In the genomic region with DNA sequence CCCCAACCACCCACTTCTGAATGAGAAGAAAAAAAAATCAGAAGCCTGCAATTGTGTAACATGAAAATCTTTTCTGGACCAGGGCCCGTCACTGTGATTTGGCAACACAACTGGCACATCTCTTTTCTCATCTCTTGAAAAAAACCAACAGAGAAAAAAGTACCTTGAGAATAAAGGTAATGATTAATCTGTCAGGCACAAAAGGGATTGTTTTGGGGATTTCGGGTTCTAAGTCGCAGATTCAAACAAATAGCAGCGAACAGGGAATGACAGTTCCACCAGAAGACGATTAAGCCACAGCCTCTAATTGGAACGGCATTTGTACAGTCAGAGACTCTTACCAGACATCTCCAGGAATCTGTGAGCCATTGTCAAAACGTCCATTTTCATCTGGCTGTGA, we compare ENCODE assay signal across 22 cellular contexts. TPM values are rescaled to one million over a fixed set of nuclear protein-coding genes. Genes with fewer than 3 reads are reported as not detected.
DNase-seq lines count a peak whose midpoint lies in the region; ATAC-seq and TF ChIP-seq lines count a peak whose summit lies in the region.
"Had no signal": no experiment of that assay in that cellular context is flagged by ENCODE, and none has a peak within 500 bp of the region (broad histone marks: within the 10 kb centered on the region; RNA-seq: fewer than 3 reads in every experiment).

A gene with protein sequence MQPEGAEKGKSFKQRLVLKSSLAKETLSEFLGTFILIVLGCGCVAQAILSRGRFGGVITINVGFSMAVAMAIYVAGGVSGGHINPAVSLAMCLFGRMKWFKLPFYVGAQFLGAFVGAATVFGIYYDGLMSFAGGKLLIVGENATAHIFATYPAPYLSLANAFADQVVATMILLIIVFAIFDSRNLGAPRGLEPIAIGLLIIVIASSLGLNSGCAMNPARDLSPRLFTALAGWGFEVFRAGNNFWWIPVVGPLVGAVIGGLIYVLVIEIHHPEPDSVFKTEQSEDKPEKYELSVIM (plus strand): TSS at position 276 of the 400 bp plus-strand sequence. CDS start 185 bp downstream, outside the sequence.

- H3K4me3 ChIP-seq in neutrophil (ENCODE audit: low read depth in 1 of 2, low read length in 1 of 2) (peak within 1 kb of the TSS; percentile 80 to 81), upper lobe of right lung (peak within 1 kb of the TSS; percentile 23), endodermal cell (ENCODE audit: low read length) (no peak within 1 kb of the TSS)
- H3K4me3 ChIP-seq: hepatocyte, Peyer's patch, SJSA1 had no signal

- 82 to 88% methylated on average over 6 of the region's 7 CpGs for WGBS in endodermal cell (ENCODE audit: insufficient coverage in 1 of 2, insufficient read length in 1 of 2), 2 experiments

- H3K27me3 ChIP-seq in neutrophil = peaks cover 8% of the 10 kb centered on the region
- H3K27me3 ChIP-seq in upper lobe of right lung = no peaks in the 10 kb centered on the region
- H3K27me3 ChIP-seq in endodermal cell (ENCODE audit: control insufficient read depth, insufficient read depth, low read length, poor library complexity, severe bottlenecking) = no peaks in the 10 kb centered on the region
- H3K27me3 ChIP-seq: BLaER1 treated with 17β-estradiol and CSF1 and Interleukin-3, amounts not matched to agents 10 nM and 100 nM; foreskin keratinocyte; Peyer's patch had no signal

- H3K36me3 ChIP-seq in neutrophil = peaks cover 21% of the 10 kb centered on the region
- H3K36me3 ChIP-seq in upper lobe of right lung = no peaks in the 10 kb centered on the region
- H3K36me3 ChIP-seq in endodermal cell (ENCODE audit: control insufficient read depth, insufficient read depth, low read length) = no peaks in the 10 kb centered on the region
- H3K36me3 ChIP-seq: BLaER1 treated with 17β-estradiol and CSF1 and Interleukin-3, amounts not matched to agents 10 nM and 100 nM; Peyer's patch; SJSA1 had no signal

- H3K36me3 Mint-ChIP-seq in activated T-cell treated with anti-CD3 and anti-CD28 coated beads, Interleukin-2, amount 50 U/mL, for 72 hours (ENCODE audit: insufficient read depth in 2 of 2) = no peaks in the 10 kb centered on the region
- H3K36me3 Mint-ChIP-seq in endodermal cell (ENCODE audit: low read depth) = no peaks in the 10 kb centered on the region
- H3K36me3 Mint-ChIP-seq: natural killer cell treated with Interleukin-12 subunit alpha and Interleukin-12 subunit beta and Interleukin-15 and Interleukin-18, amount 100 ng/mL, for 72 hours had no signal

- H3K4me3 Mint-ChIP-seq in activated T-cell treated with anti-CD3 and anti-CD28 coated beads, Interleukin-2, amount 50 U/mL, for 72 hours = peak within 1 kb of the TSS in 1 of 2 donors; percentile 2
- no peak within 1 kb of the TSS for H3K4me3 Mint-ChIP-seq in endodermal cell
- H3K4me3 Mint-ChIP-seq: natural killer cell treated with Interleukin-12 subunit alpha and Interleukin-12 subunit beta and Interleukin-15 and Interleukin-18, amount 100 ng/mL, for 72 hours; stimulated activated naive CD8-positive, alpha-beta T cell treated with anti-CD3 and anti-CD28 coated beads, Interleukin-15, Interleukin-2, amounts not matched to agents 100 ng/mL and 50 ng/mL, for 24 hours; T-helper 17 cell had no signal

- DNase-seq in activated T-cell treated with anti-CD3 and anti-CD28 coated beads, Interleukin-2, amount 50 U/mL, for 72 hours = no peak
- no peak for DNase-seq in activated T-cell treated with anti-CD3 and anti-CD28 coated beads, Interleukin-2, amount 50 U/mL, for 48 hours
- DNase-seq in fibroblast of gingiva (ENCODE audit: low read depth) (peak; percentile 36), upper lobe of right lung (no peak), endodermal cell (no peak)
- DNase-seq in stimulated activated naive CD4-positive, alpha-beta T cell treated with Interleukin-2 at 50 U/mL for 16 hours (lab: John Stamatoyannopoulos, UW) = no peak
- DNase-seq: activated CD8-positive, alpha-beta memory T cell treated with anti-CD3 and anti-CD28 coated beads, Interleukin-2, amount 50 U/mL, for 48 hours; dermis blood vessel endothelial cell; foreskin keratinocyte; NCI-H1930; NCI-H345; Peyer's patch; T-helper 17 cell had no signal

- peaks cover 34% of the 10 kb centered on the region for H3K27me3 Mint-ChIP-seq in activated T-cell treated with anti-CD3 and anti-CD28 coated beads, Interleukin-2, amount 50 U/mL, for 72 hours (ENCODE audit: low read depth)
- H3K27me3 Mint-ChIP-seq in endodermal cell (ENCODE audit: insufficient read depth) = peaks cover 4% of the 10 kb centered on the region

- H3K9me3 ChIP-seq in neutrophil (no peaks in the 10 kb centered on the region), upper lobe of right lung (no peaks in the 10 kb centered on the region), endodermal cell (ENCODE audit: control insufficient read depth, low read length) (no peaks in the 10 kb centered on the region)
- H3K9me3 ChIP-seq: BLaER1 treated with 17β-estradiol and CSF1 and Interleukin-3, amounts not matched to agents 10 nM and 100 nM; Peyer's patch; SJSA1 had no signal

- peak within 1 kb of the TSS; percentile 15 for H3K27ac Mint-ChIP-seq in activated T-cell treated with anti-CD3 and anti-CD28 coated beads, Interleukin-2, amount 50 U/mL, for 72 hours
- no peak within 1 kb of the TSS for H3K27ac Mint-ChIP-seq in endodermal cell
- H3K27ac Mint-ChIP-seq: natural killer cell treated with Interleukin-12 subunit alpha and Interleukin-12 subunit beta and Interleukin-15 and Interleukin-18, amount 100 ng/mL, for 72 hours; stimulated activated naive CD8-positive, alpha-beta T cell treated with anti-CD3 and anti-CD28 coated beads, Interleukin-15, Interleukin-2, amounts not matched to agents 100 ng/mL and 50 ng/mL, for 24 hours; T-helper 17 cell had no signal

- H3K9ac ChIP-seq in endodermal cell (ENCODE audit: extremely low read depth, low read length, poor library complexity, severe bottlenecking) = no peak within 1 kb of the TSS
- H3K9ac ChIP-seq: parathyroid adenoma had no signal

- no peaks in the 10 kb centered on the region for H3K9me3 Mint-ChIP-seq in activated T-cell treated with anti-CD3 and anti-CD28 coated beads, Interleukin-2, amount 50 U/mL, for 72 hours
- H3K9me3 Mint-ChIP-seq in endodermal cell = no peaks in the 10 kb centered on the region
- H3K9me3 Mint-ChIP-seq: natural killer cell treated with Interleukin-12 subunit alpha and Interleukin-12 subunit beta and Interleukin-15 and Interleukin-18, amount 100 ng/mL, for 72 hours; stimulated activated naive CD8-positive, alpha-beta T cell treated with anti-CD3 and anti-CD28 coated beads, Interleukin-15, Interleukin-2, amounts not matched to agents 100 ng/mL and 50 ng/mL, for 24 hours had no signal

- ATAC-seq in activated T-cell treated with anti-CD3 and anti-CD28 coated beads, Interleukin-2, amount 50 U/mL, for 72 hours (replicated peaks in 1 of 2) = peak in 1 of 2 donors; percentile 15
- ATAC-seq in upper lobe of right lung (no peak), HG03442 (IDR thresholded peaks at IDR 0.05; ENCODE audit: unreplicated experiment) (no peak)
- ATAC-seq: foreskin keratinocyte; natural killer cell treated with Interleukin-12 subunit alpha and Interleukin-12 subunit beta and Interleukin-15 and Interleukin-18, amount 100 ng/mL, for 72 hours; T-helper 17 cell had no signal

- H3K4me1 ChIP-seq in neutrophil (ENCODE audit: control insufficient read depth in 1 of 2, insufficient read depth in 1 of 2, low read depth in 1 of 2, low read length in 1 of 2) = peaks cover 38 to 43% of the 10 kb centered on the region in 2 experiments
- H3K4me1 ChIP-seq in upper lobe of right lung = peaks cover 16% of the 10 kb centered on the region
- H3K4me1 ChIP-seq in endodermal cell (ENCODE audit: control insufficient read depth, insufficient read depth, low read length) = no peaks in the 10 kb centered on the region
- H3K4me1 ChIP-seq: parathyroid adenoma, Peyer's patch, SJSA1 had no signal

- intact Hi-C loops in upper lobe of right lung (cut with DNase I) = no loop called here

- H3K4me1 Mint-ChIP-seq in activated T-cell treated with anti-CD3 and anti-CD28 coated beads, Interleukin-2, amount 50 U/mL, for 72 hours (ENCODE audit: low read depth) = peaks cover 11% of the 10 kb centered on the region
- peaks cover 2% of the 10 kb centered on the region for H3K4me1 Mint-ChIP-seq in endodermal cell
- H3K4me1 Mint-ChIP-seq: T-helper 17 cell had no signal

- TF ChIP-seq CTCF in neutrophil (IDR thresholded peaks at IDR 0.05) (no peak), upper lobe of right lung (IDR thresholded peaks at IDR 0.05) (no peak), endodermal cell (conservative IDR thresholded peaks at IDR 0.05) (no peak)

- H3K27ac ChIP-seq in neutrophil (peak within 1 kb of the TSS; percentile 98), upper lobe of right lung (peak within 1 kb of the TSS; percentile 61), endodermal cell (ENCODE audit: low read depth, low read length) (no peak within 1 kb of the TSS)
- H3K27ac ChIP-seq: foreskin keratinocyte, hepatocyte, parathyroid adenoma, Peyer's patch, SJSA1 had no signal

RNA-seq across cellular contexts. Expression of the gene that starts here (rescaled TPM):
- total RNA-seq in activated T-cell treated with anti-CD3 and anti-CD28 coated beads, Interleukin-2, amount 50 U/mL, for 72 hours = under 1 TPM; 0.36 to 0.56 TPM
- total RNA-seq in upper lobe of right lung (46.9 TPM), endodermal cell (not detected)
- not detected for polyA plus RNA-seq in endodermal cell (2013, experiment 1 of 2)
- polyA plus RNA-seq in endodermal cell (2013, experiment 2 of 2) = not detected
- total RNA-seq: endothelial cell of umbilical vein, SJSA1 had no signal
- polyA plus RNA-seq: endothelial cell of umbilical vein had no signal

Comparison
In these comparisons a context has a peak if more than half of its experiments do, and no peak if none do; other contexts are left out.
1. RNA of the gene that starts here (total RNA-seq): 46.9 TPM in upper lobe of right lung (single experiment); 0.36 to 0.56 TPM in activated T-cell treated with anti-CD3 and anti-CD28 coated beads, Interleukin-2, amount 50 U/mL, for 72 hours and not detected in endodermal cell; every median in the first group is over 10 times any median in the second.